In genomic region chr3:4980229-4981159, GRCh38 we compare ENCODE assay signal across 1 cellular context.
TF ChIP-seq lines count a peak whose summit lies in the region.

No MANE protein-coding gene starts in this region.

TF ChIP-seq in K562, 482 proteins besides CTCF, POLR2A, EP300 and RAD21 (continues in another document):
- peak; percentile 86 for TF ChIP-seq ZBTB33 (CRISPR knock-in tag; IDR thresholded peaks at IDR 0.05)
- TF ChIP-seq ZNF133 (CRISPR knock-in tag; IDR thresholded peaks at IDR 0.05), result no peak
- peak in 1 of 2 experiments; percentile 95; a peak in 2 of 3 replicates for TF ChIP-seq CBX3 (IDR thresholded peaks at IDR 0.05; ENCODE audit: borderline replicate concordance in 1 of 2, low read length in 2 of 2)
- TF ChIP-seq ESRRA (IDR thresholded peaks at IDR 0.05; ENCODE audit: borderline replicate concordance, low read depth), result peak; percentile 88; the same call in 1 of the 2 replicates
- no peak for TF ChIP-seq NFXL1 (CRISPR knock-in tag; IDR thresholded peaks at IDR 0.05)
- no peak for TF ChIP-seq PBX2 (CRISPR knock-in tag; IDR thresholded peaks at IDR 0.05; ENCODE audit: low read depth)
- no peak for TF ChIP-seq PBX2 (tag; conservative IDR thresholded peaks at IDR 0.05; ENCODE audit: low read depth)
- no peak for TF ChIP-seq HDAC3 (IDR thresholded peaks at IDR 0.05; ENCODE audit: borderline replicate concordance, partially characterized antibody)
- TF ChIP-seq ZNF431 (CRISPR knock-in tag; IDR thresholded peaks at IDR 0.05), result peak; percentile 54; the same call in 1 of the 2 replicates
- peak; percentile 93 for TF ChIP-seq CCNT2 (IDR thresholded peaks at IDR 0.05; ENCODE audit: borderline replicate concordance, extremely low read depth, insufficient read length, low read depth, low read length)
- no peak for TF ChIP-seq ZFPM2 (CRISPR knock-in tag; IDR thresholded peaks at IDR 0.05)
- TF ChIP-seq IRF9 (tag; IDR thresholded peaks at IDR 0.05), result no peak
- TF ChIP-seq ELK1 (CRISPR knock-in tag; IDR thresholded peaks at IDR 0.05), result no peak
- no peak for TF ChIP-seq NR2C1 (IDR thresholded peaks at IDR 0.05)
- TF ChIP-seq NR2C1 (tag; IDR thresholded peaks at IDR 0.05), result no peak
- TF ChIP-seq ZNF274 (IDR thresholded peaks at IDR 0.05; ENCODE audit: borderline replicate concordance, low read depth, low read length), result no peak
- TF ChIP-seq PREB (CRISPR knock-in tag; IDR thresholded peaks at IDR 0.05), result no peak; the same call in 1 of the 2 replicates
- 0 out of 2 replicates have a peak, but pooled peaks have one; percentile 39 for TF ChIP-seq ZNF232 (CRISPR knock-in tag; IDR thresholded peaks at IDR 0.05)
- TF ChIP-seq ATF2 (CRISPR knock-in tag; IDR thresholded peaks at IDR 0.05), result no peak
- TF ChIP-seq GMEB1 (CRISPR knock-in tag; IDR thresholded peaks at IDR 0.05), result peak; percentile 34; the same call in 1 of the 2 replicates
- peak; percentile 91 for TF ChIP-seq ZKSCAN1 (IDR thresholded peaks at IDR 0.05; ENCODE audit: low read depth, low read length)
- peak; percentile 86 for TF ChIP-seq NBN (IDR thresholded peaks at IDR 0.05; ENCODE audit: low read depth)
- TF ChIP-seq MEF2D (tag; conservative IDR thresholded peaks at IDR 0.05; ENCODE audit: low read depth), result no peak; the same call in 1 of the 2 replicates
- no peak for TF ChIP-seq GTF3C2 (IDR thresholded peaks at IDR 0.05; ENCODE audit: borderline replicate concordance, extremely low read depth, insufficient read length)
- peak; percentile 87 for TF ChIP-seq HMGXB4 (CRISPR knock-in tag; IDR thresholded peaks at IDR 0.05)
- TF ChIP-seq KLF13 (tag; IDR thresholded peaks at IDR 0.05; ENCODE audit: borderline replicate concordance, low read depth), result peak; percentile 81
- peak; percentile 98 for TF ChIP-seq ZNF316 (IDR thresholded peaks at IDR 0.05)
- peak; percentile 41 for TF ChIP-seq RBFOX2 (IDR thresholded peaks at IDR 0.05; ENCODE audit: low read depth, low read length)
- no peak for TF ChIP-seq RBM17 (IDR thresholded peaks at IDR 0.05; ENCODE audit: borderline replicate concordance, low read depth, low read length)
- TF ChIP-seq ZNF609 (CRISPR knock-in tag; IDR thresholded peaks at IDR 0.05; ENCODE audit: borderline replicate concordance), result peak; percentile 85; the same call in 1 of the 2 replicates
- peak; percentile 33 to 55; a peak in 2 of 4 replicates for TF ChIP-seq FOXK2 (conservative IDR thresholded peaks at IDR 0.05 in 1 of 2, IDR thresholded peaks at IDR 0.05 in 1 of 2; ENCODE audit: low read depth in 2 of 2)
- peak; percentile 76 for TF ChIP-seq HDGF (IDR thresholded peaks at IDR 0.05)
- peak; percentile 49; the same call in 1 of the 2 replicates for TF ChIP-seq FOXK1 (CRISPR knock-in tag; IDR thresholded peaks at IDR 0.05; ENCODE audit: borderline replicate concordance)
- no peak for TF ChIP-seq ZNF175 (CRISPR knock-in tag; IDR thresholded peaks at IDR 0.05; ENCODE audit: low read depth)
- TF ChIP-seq KAT8 (IDR thresholded peaks at IDR 0.05; ENCODE audit: low read depth), result no peak
- TF ChIP-seq ZNF75A (CRISPR knock-in tag; IDR thresholded peaks at IDR 0.05), result peak; percentile 28; the same call in 1 of the 2 replicates
